In genomic region chr6:103154779-103155572, GRCh38 we compare ENCODE assay signal across 18 cellular contexts.
DNase-seq lines count a peak whose midpoint lies in the region; ATAC-seq, FAIRE-seq and TF ChIP-seq lines count a peak whose summit lies in the region.
"Had no signal": no experiment of that assay in that cellular context is flagged by ENCODE, and none has a peak within 500 bp of the region (broad histone marks: within the 10 kb centered on the region; RNA-seq: fewer than 3 reads in every experiment).

No MANE protein-coding gene starts in this region.

- no peak overlapping the region for H2AFZ ChIP-seq in HepG2 (ENCODE audit: low read length)
- H2AFZ ChIP-seq: GM23248 had no signal

- CTCF ChIA-PET in HepG2 (lab: Yijun Ruan, JAX; ENCODE audit: low intra/inter-chr PET ratio, low total read pairs) = no interaction called here

- ATAC-seq in HepG2 = peak; percentile 62; the same call in 2 of the 3 replicates
- ATAC-seq: HCT116 had no signal

- peak overlapping the region; percentile 38 for H3K9ac ChIP-seq in SK-N-MC (ENCODE audit: insufficient read length)
- no peak overlapping the region for H3K9ac ChIP-seq in HepG2 (ENCODE audit: insufficient read depth, low read depth, low read length)
- H3K9ac ChIP-seq: GM23248 had no signal

- H3K27ac ChIP-seq in SK-N-MC = no peak overlapping the region
- H3K27ac ChIP-seq in HepG2 (ENCODE audit: extremely low read length, insufficient read depth, low read length) = no peak overlapping the region
- H3K27ac ChIP-seq: GM23248, HL-60 had no signal

- TF ChIP-seq EP300 in HepG2 (IDR thresholded peaks at IDR 0.05; ENCODE audit: low read depth in 2 of 2, low read length in 2 of 2) = no peak
- no peak for TF ChIP-seq EP300 in HepG2 (CRISPR knock-in tag; IDR thresholded peaks at IDR 0.05; ENCODE audit: borderline replicate concordance)

- 0% methylated on average over 4 of the region's 4 CpGs for WGBS in HepG2 (ENCODE audit: low lambda C conversion rate)

- DNase-seq in NCI-H526 treated with DMSO at 0.1 percent for 48 hours (lab: John Stamatoyannopoulos, UW) (peak; percentile 30), SK-N-MC (ENCODE audit: low read depth, low spot score) (no peak), HepG2 (ENCODE audit: low spot score) (no peak), COLO668 (lab: John Stamatoyannopoulos, UW; ENCODE audit: unreplicated experiment) (no peak), NCI-H2029 treated with DMSO at 0.1 percent for 48 hours (lab: John Stamatoyannopoulos, UW) (no peak), CD14-positive monocyte (ENCODE audit: low spot score) (no peak)
- DNase-seq: Calu3; CD8-positive, alpha-beta memory T cell; DMS 273 treated with DMSO at 0.1 percent for 48 hours; DMS79 treated with DMSO at 0.1 percent for 48 hours; EL; GM23248 had no signal

- TF ChIP-seq POLR2A in HepG2 (IDR thresholded peaks at IDR 0.05; ENCODE audit: insufficient read depth in 1 of 2, low read depth in 2 of 2, low read length in 2 of 2) = no peak

- no peaks in the 10 kb centered on the region for H3K27me3 ChIP-seq in HepG2 (ENCODE audit: control insufficient read depth in 1 of 2, insufficient read depth in 2 of 2, low read length in 2 of 2)

- peaks cover 0 to 2% (median 2%) of the 10 kb centered on the region in 3 donors for H3K27me3 Mint-ChIP-seq in CD14-positive monocyte (ENCODE audit: low read depth in 3 of 3)
- H3K27me3 Mint-ChIP-seq: CD8-positive, alpha-beta memory T cell; IgD-negative memory B cell had no signal

- H3K4me3 Mint-ChIP-seq in CD14-positive monocyte = no peak overlapping the region
- H3K4me3 Mint-ChIP-seq: CD8-positive, alpha-beta memory T cell; IgD-negative memory B cell had no signal

- POLR2A ChIA-PET in HepG2 (lab: Yijun Ruan, JAX) = no interaction called here

- in situ Hi-C loops in HepG2 (cut with HindIII; ENCODE audit: extremely low pct_ligation_motif_present, low pct_unique_long_range_greater_than_20kb) = no loop called here

- no peaks in the 10 kb centered on the region for H3K36me3 Mint-ChIP-seq in CD14-positive monocyte
- H3K36me3 Mint-ChIP-seq: CD8-positive, alpha-beta memory T cell; IgD-negative memory B cell had no signal

- no peak overlapping the region for H3K27ac Mint-ChIP-seq in CD14-positive monocyte
- H3K27ac Mint-ChIP-seq: CD8-positive, alpha-beta memory T cell; IgD-negative memory B cell had no signal

- no TSS peak for BruUV-seq in HepG2 (replicated peaks; lab: Mats Ljungman, UMichigan)

- H3K4me1 ChIP-seq in HepG2 (ENCODE audit: insufficient read depth, low read length) = peaks cover 17% of the 10 kb centered on the region

- H3K4me1 Mint-ChIP-seq in CD14-positive monocyte = no peaks in the 10 kb centered on the region
- H3K4me1 Mint-ChIP-seq: CD8-positive, alpha-beta memory T cell; IgD-negative memory B cell had no signal

- no peak for FAIRE-seq in HepG2 (lab: Jason Lieb, UNC)
- FAIRE-seq: G401.6, GM12891, H54 had no signal

- no peak for TF ChIP-seq RAD21 in HepG2 (CRISPR knock-in tag; IDR thresholded peaks at IDR 0.05)

- no peaks in the 10 kb centered on the region for H3K9me3 ChIP-seq in SK-N-MC (ENCODE audit: low read depth, low read length)
- no peaks in the 10 kb centered on the region for H3K9me3 ChIP-seq in HepG2 (ENCODE audit: low read length)

- H4K20me1 ChIP-seq in HepG2 (ENCODE audit: insufficient read depth, low read length) = no peaks in the 10 kb centered on the region

- no peaks in the 10 kb centered on the region for H3K9me3 Mint-ChIP-seq in CD14-positive monocyte

- TF ChIP-seq CTCF in HepG2 (CRISPR knock-in tag; IDR thresholded peaks at IDR 0.05) (no peak), CD14-positive monocyte (IDR thresholded peaks at IDR 0.05) (no peak)

- H3K79me2 ChIP-seq in HepG2 (ENCODE audit: insufficient read depth, low read length) = no peaks in the 10 kb centered on the region

- intact Hi-C loops in HepG2 (cut with micrococcal nuclease; ENCODE audit: unreplicated experiment) (no loop called here), CD14-positive monocyte (cut with micrococcal nuclease) (no loop called here)

- peak overlapping the region; percentile 40; the same call in 1 of the 2 replicates for H3K4me2 ChIP-seq in HepG2 (ENCODE audit: low read depth, low read length)

- H3K4me3 ChIP-seq in SK-N-MC (no peak overlapping the region), HepG2 (replicated peaks in 1 of 3; ENCODE audit: insufficient read depth in 1 of 3, low read depth in 2 of 3, low read length in 3 of 3) (no peak overlapping the region; a peak in 1 of 6 replicates)
- H3K4me3 ChIP-seq: GM23248 had no signal

- H3K36me3 ChIP-seq in SK-N-MC (ENCODE audit: insufficient read depth, low read length) (no peaks in the 10 kb centered on the region), HepG2 (replicated peaks in 1 of 2; ENCODE audit: control insufficient read depth in 1 of 2, insufficient read depth in 2 of 2, low read length in 2 of 2) (no peaks in the 10 kb centered on the region)

TF ChIP-seq in HepG2, 621 proteins besides CTCF, POLR2A, EP300 and RAD21:
- TF ChIP-seq HNF1A (IDR thresholded peaks at IDR 0.05; ENCODE audit: low read depth) = peak; percentile 79
- TF ChIP-seq HNF1A (CRISPR knock-in tag; IDR thresholded peaks at IDR 0.05; ENCODE audit: borderline replicate concordance) = no peak
- TF ChIP-seq HMG20B (CRISPR knock-in tag; conservative IDR thresholded peaks at IDR 0.05) = no peak
- peak; percentile 100 for TF ChIP-seq HNRNPUL1 (IDR thresholded peaks at IDR 0.05; ENCODE audit: low read depth, low read length)
- TF ChIP-seq MIXL1 (CRISPR knock-in tag; IDR thresholded peaks at IDR 0.05) = peak; percentile 53; the same call in 1 of the 2 replicates
- TF ChIP-seq HNF4G (IDR thresholded peaks at IDR 0.05; ENCODE audit: borderline replicate concordance, low read depth, low read length) = no peak
- TF ChIP-seq HNF4G (CRISPR knock-in tag; IDR thresholded peaks at IDR 0.05; ENCODE audit: borderline replicate concordance, low read depth) = no peak
- TF ChIP-seq ARID3A (IDR thresholded peaks at IDR 0.05; ENCODE audit: low read depth, low read length) = no peak
- TF ChIP-seq NR1H2 (CRISPR knock-in tag; IDR thresholded peaks at IDR 0.05; ENCODE audit: borderline replicate concordance, low read depth) = no peak
